ENCODE assay signal across 14 cellular contexts in genomic region chr22:46750861-46751260, GRCh38. TPM values are rescaled to one million over a fixed set of nuclear protein-coding genes. Genes with fewer than 3 reads are reported as not detected.
DNase-seq lines count a peak whose midpoint lies in the region; ATAC-seq and TF ChIP-seq lines count a peak whose summit lies in the region.
"Had no signal": no experiment of that assay in that cellular context is flagged by ENCODE, and none has a peak within 500 bp of the region (broad histone marks: within the 10 kb centered on the region; RNA-seq: fewer than 3 reads in every experiment).

No MANE protein-coding gene starts in this region.

- no peak for ATAC-seq in effector memory CD8-positive, alpha-beta T cell (replicated peaks)
- ATAC-seq in upper lobe of left lung (ENCODE audit: low FRiP score in 2 of 2): no peak

- H3K36me3 ChIP-seq in breast epithelium (no peaks in the 10 kb centered on the region), mesenchymal stem cell (ENCODE audit: control insufficient read depth in 1 of 2, insufficient read depth in 2 of 2, low read depth in 1 of 2, low read length in 2 of 2) (no peaks in the 10 kb centered on the region), upper lobe of left lung (no peaks in the 10 kb centered on the region)

- H2AK5ac ChIP-seq in mesenchymal stem cell (ENCODE audit: low read length, severe bottlenecking): no peak overlapping the region

- BruUV-seq in MCF 10A (replicated peaks; lab: Mats Ljungman, UMichigan): no TSS peak

- TF ChIP-seq EP300 in upper lobe of left lung (IDR thresholded peaks at IDR 0.05): no peak

- H3K18ac ChIP-seq in mesenchymal stem cell (ENCODE audit: low read depth in 1 of 2, low read length in 2 of 2): peak overlapping the region; percentile 16 to 30

- no peak overlapping the region for H3K14ac ChIP-seq in mesenchymal stem cell (ENCODE audit: low read length in 2 of 2)

- no peak overlapping the region for H3K4me3 ChIP-seq in breast epithelium
- no peak overlapping the region for H3K4me3 ChIP-seq in mesenchymal stem cell (ENCODE audit: insufficient read depth in 1 of 2, low read depth in 1 of 2, low read length in 2 of 2)
- H3K4me3 ChIP-seq in upper lobe of left lung: no peak overlapping the region

- no peak for DNase-seq in MCF 10A (ENCODE audit: unreplicated experiment)
- no peak for DNase-seq in breast epithelium (ENCODE audit: low spot score in 2 of 2)
- no peak for DNase-seq in effector memory CD8-positive, alpha-beta T cell
- DNase-seq in mesenchymal stem cell: no peak
- no peak for DNase-seq in upper lobe of left lung
- no peak for DNase-seq in SKM-1 (lab: John Stamatoyannopoulos, UW; ENCODE audit: unreplicated experiment)
- no peak for DNase-seq in iPS-NIHi7 (ENCODE audit: extremely low spot score)
- DNase-seq in C1 segment of cervical spinal cord (lab: John Stamatoyannopoulos, UW): no peak
- DNase-seq: activated CD4-positive, alpha-beta T cell treated with anti-CD3 and anti-CD28 coated beads for 4 hours; AML-193; caudate nucleus; NCI-H187; stimulated activated CD8-positive, alpha-beta memory T cell treated with anti-CD3 and anti-CD28 coated beads, Interleukin-4, amount 100 ng/mL, for 48 hours; SW 1271 had no signal

- H3K79me1 ChIP-seq in mesenchymal stem cell (replicated peaks; ENCODE audit: low read length, poor library complexity, severe bottlenecking): no peaks in the 10 kb centered on the region

- no peak for TF ChIP-seq CTCF in MCF 10A (IDR thresholded peaks at IDR 0.05; ENCODE audit: unreplicated experiment)
- no peak for TF ChIP-seq CTCF in breast epithelium (IDR thresholded peaks at IDR 0.05)
- TF ChIP-seq CTCF in upper lobe of left lung (IDR thresholded peaks at IDR 0.05): no peak

- POLR2A ChIA-PET in MCF 10A (lab: Yijun Ruan, JAX): no interaction called here

- no peak for TF ChIP-seq POLR2A in breast epithelium (IDR thresholded peaks at IDR 0.05)
- TF ChIP-seq POLR2A in upper lobe of left lung (IDR thresholded peaks at IDR 0.05): no peak

- H3K27me3 ChIP-seq in breast epithelium (peaks cover 0 to 10% of the 10 kb centered on the region in 2 donors), mesenchymal stem cell (ENCODE audit: control insufficient read depth in 1 of 2, insufficient read depth in 1 of 2, low read length in 2 of 2) (peaks cover 0 to 22% of the 10 kb centered on the region in 2 experiments), upper lobe of left lung (no peaks in the 10 kb centered on the region)

- H2BK5ac ChIP-seq in mesenchymal stem cell (ENCODE audit: low read depth, low read length, poor library complexity, severe bottlenecking): no peak overlapping the region

- H3K4ac ChIP-seq in mesenchymal stem cell (ENCODE audit: low read depth in 1 of 2, low read length in 2 of 2): peak overlapping the region; percentile 20

- H3K9me3 ChIP-seq in breast epithelium: no peaks in the 10 kb centered on the region
- no peaks in the 10 kb centered on the region for H3K9me3 ChIP-seq in mesenchymal stem cell (ENCODE audit: control insufficient read depth, low read length)
- H3K9me3 ChIP-seq in upper lobe of left lung: peaks cover 0 to 3% (median 0%) of the 10 kb centered on the region in 4 donors

- no peaks in the 10 kb centered on the region for H3K9me3 Mint-ChIP-seq in MCF 10A (ENCODE audit: unreplicated experiment)
- H3K9me3 Mint-ChIP-seq in effector memory CD8-positive, alpha-beta T cell: no peaks in the 10 kb centered on the region

- no peak overlapping the region for H3K9ac ChIP-seq in mesenchymal stem cell (ENCODE audit: low read length)

- H3K4me1 ChIP-seq in breast epithelium (peaks cover 0 to 6% of the 10 kb centered on the region in 2 donors), mesenchymal stem cell (ENCODE audit: control insufficient read depth, insufficient read depth, low read depth, low read length) (peaks cover 31% of the 10 kb centered on the region), upper lobe of left lung (peaks cover 53 to 60% (median 55%) of the 10 kb centered on the region in 4 donors)

- H3K23ac ChIP-seq in mesenchymal stem cell (ENCODE audit: low read length in 2 of 2): no peak overlapping the region

- H3K4me2 ChIP-seq in mesenchymal stem cell (ENCODE audit: low read length, poor library complexity, severe bottlenecking): no peak overlapping the region

- no peak overlapping the region for H2AFZ ChIP-seq in mesenchymal stem cell (ENCODE audit: low read depth, low read length)

- peak overlapping the region; percentile 85 for H2BK15ac ChIP-seq in mesenchymal stem cell (ENCODE audit: low read depth, poor library complexity, severe bottlenecking)

- H3K4me1 Mint-ChIP-seq in MCF 10A (ENCODE audit: insufficient read depth, unreplicated experiment): peaks cover 13% of the 10 kb centered on the region
- H3K4me1 Mint-ChIP-seq in effector memory CD8-positive, alpha-beta T cell (ENCODE audit: low read depth in 2 of 2): peaks cover 26 to 32% of the 10 kb centered on the region in 2 donors

- peak overlapping the region; percentile 77 for H4K91ac ChIP-seq in mesenchymal stem cell (ENCODE audit: low read length)

- CTCF ChIA-PET in MCF 10A (lab: Yijun Ruan, JAX): interaction anchor here (0.5 to 1.2 kb wide), 5 partner anchors 8 to 1188 kb away, joined by 3 read pairs; no protein-coding TSS in a partner anchor

- peaks cover 4% of the 10 kb centered on the region for H3K36me3 Mint-ChIP-seq in MCF 10A (ENCODE audit: insufficient read depth, unreplicated experiment)
- peaks cover 6% of the 10 kb centered on the region for H3K36me3 Mint-ChIP-seq in effector memory CD8-positive, alpha-beta T cell (ENCODE audit: insufficient read depth)

- peak overlapping the region; percentile 62 for H4K8ac ChIP-seq in mesenchymal stem cell (ENCODE audit: low read length)

- peak overlapping the region; percentile 82 for H3K27ac Mint-ChIP-seq in MCF 10A (ENCODE audit: low read depth, unreplicated experiment)
- H3K27ac Mint-ChIP-seq in effector memory CD8-positive, alpha-beta T cell: peak overlapping the region; percentile 99

- no peak overlapping the region for H3K27ac ChIP-seq in breast epithelium
- H3K27ac ChIP-seq in mesenchymal stem cell (ENCODE audit: low read length, poor library complexity, severe bottlenecking): no peak overlapping the region
- peak overlapping the region in 3 of 4 donors; percentile 27 to 70 (median 40) for H3K27ac ChIP-seq in upper lobe of left lung

- peak overlapping the region; percentile 75 to 85 for H2BK12ac ChIP-seq in mesenchymal stem cell (ENCODE audit: low read length in 2 of 2)

- 85% methylated on average over 12 of the region's 12 CpGs for WGBS in mesenchymal stem cell
- WGBS in upper lobe of left lung, 2 donors: 31 to 42% methylated on average over 10 to 12 of the region's 12 CpGs

- H3K4me3 Mint-ChIP-seq in MCF 10A (ENCODE audit: unreplicated experiment): no peak overlapping the region
- peak overlapping the region in 1 of 2 donors; percentile 81 for H3K4me3 Mint-ChIP-seq in effector memory CD8-positive, alpha-beta T cell

- H3K27me3 Mint-ChIP-seq in MCF 10A (ENCODE audit: insufficient read depth, unreplicated experiment): peaks cover 7% of the 10 kb centered on the region
- H3K27me3 Mint-ChIP-seq in effector memory CD8-positive, alpha-beta T cell: no peaks in the 10 kb centered on the region

- no peak overlapping the region for H2BK120ac ChIP-seq in mesenchymal stem cell (ENCODE audit: low read depth, low read length)

- intact Hi-C loops in MCF 10A (cut with micrococcal nuclease) (no loop called here), breast epithelium (cut with DNase I; ENCODE audit: low total_unique reads) (no loop called here)

RNA-seq across cellular contexts. Expression of gene TBC1D22A, which starts 11.6 kb away (rescaled TPM):
- total RNA-seq in MCF 10A (2022) (26.0 and 27.7 TPM in 2 replicates), breast epithelium (10 to 100 TPM; 19.0 to 23.6 (median 23.6) TPM), upper lobe of left lung (10 to 100 TPM; 27.1 to 48.2 (median 35.3) TPM)
- polyA plus RNA-seq in mesenchymal stem cell (2013, experiment 1 of 2): 16.5 TPM
- 17.1 TPM for polyA plus RNA-seq in mesenchymal stem cell (2013, experiment 2 of 2)

RNA-seq across cellular contexts. Expression of gene CERK, which starts 12.8 kb away (rescaled TPM):
- total RNA-seq in MCF 10A (2022) (11.6 and 20.2 TPM in 2 replicates), breast epithelium (10 to 100 TPM; 23.3 to 37.3 (median 26.5) TPM), upper lobe of left lung (10 to 100 TPM; 26.9 to 55.5 (median 32.7) TPM)
- 29.4 TPM for polyA plus RNA-seq in mesenchymal stem cell (2013, experiment 1 of 2)
- polyA plus RNA-seq in mesenchymal stem cell (2013, experiment 2 of 2): 29.3 TPM

Comparison
In these comparisons a context has a peak if more than half of its experiments do, and no peak if none do; other contexts are left out.
1. H3K27ac ChIP-seq: peak in upper lobe of left lung (3 of 4); none in breast epithelium (0 of 2) and mesenchymal stem cell (single experiment).